ENCODE assay signal across 13 cellular contexts in the genomic region with DNA sequence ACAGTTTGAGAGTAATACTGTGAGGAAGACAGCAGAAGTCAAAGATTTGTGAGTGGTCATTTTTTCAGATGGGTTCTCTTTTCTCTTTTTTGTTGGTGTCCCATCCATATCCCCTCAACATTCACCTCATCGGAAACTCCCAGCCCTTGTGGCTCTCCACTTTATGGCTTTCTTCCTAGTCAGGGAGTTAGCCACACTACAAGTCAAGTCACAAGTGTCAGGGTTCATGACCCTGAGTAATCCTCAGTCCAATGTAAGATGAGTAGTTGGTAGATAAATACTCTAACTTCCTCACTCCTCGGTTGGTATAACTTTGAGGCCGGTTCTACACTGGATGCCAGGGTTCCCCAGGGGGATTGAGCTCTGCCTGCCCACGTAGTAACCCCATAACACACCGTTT. TPM values are rescaled to one million over a fixed set of nuclear protein-coding genes. Genes with fewer than 3 reads are reported as not detected.
DNase-seq lines count a peak whose midpoint lies in the region; ATAC-seq and TF ChIP-seq lines count a peak whose summit lies in the region.
"Had no signal": no experiment of that assay in that cellular context is flagged by ENCODE, and none has a peak within 500 bp of the region (broad histone marks: within the 10 kb centered on the region; RNA-seq: fewer than 3 reads in every experiment).

No MANE protein-coding gene starts in this region.

- H4K20me1 ChIP-seq in fibroblast of lung (ENCODE audit: control insufficient read depth, extremely low read depth, insufficient read depth, low read length) (no peaks in the 10 kb centered on the region), smooth muscle cell (ENCODE audit: low read depth) (no peaks in the 10 kb centered on the region)

- H3K4me1 ChIP-seq in RWPE2 (ENCODE audit: insufficient read depth, poor library complexity, severe bottlenecking) (peaks cover 39% of the 10 kb centered on the region), fibroblast of lung (ENCODE audit: control insufficient read depth, extremely low read depth, insufficient read depth, low read length) (peaks cover 26% of the 10 kb centered on the region), smooth muscle cell (ENCODE audit: low read depth) (peaks cover 17% of the 10 kb centered on the region)

- H3K27ac ChIP-seq in RWPE2 (ENCODE audit: poor library complexity, severe bottlenecking) (peak overlapping the region; percentile 79), fibroblast of lung (ENCODE audit: insufficient read depth, low read length) (peak overlapping the region; percentile 71), smooth muscle cell (ENCODE audit: low read depth) (peak overlapping the region; percentile 89)

- H3K4me1 Mint-ChIP-seq in T-helper 1 cell treated with Interleukin-12 subunit alpha and Interleukin-12 subunit beta and Interleukin-4 antibody, amounts not matched to agents 30 μg/mL and 1 μg/mL, for 36 hours (ENCODE audit: low read depth), result peaks cover 51% of the 10 kb centered on the region

- ATAC-seq in RWPE2 (ENCODE audit: low read depth) (no peak), Right ventricle myocardium superior (ENCODE audit: poor library complexity) (no peak)
- ATAC-seq: activated naive CD4-positive, alpha-beta T cell treated with anti-CD3 and anti-CD28 coated beads, Interleukin-2, amount 50 U/mL, for 72 hours; left ventricle myocardium superior had no signal

- peaks cover 11% of the 10 kb centered on the region for H3K9me3 Mint-ChIP-seq in T-helper 1 cell treated with Interleukin-12 subunit alpha and Interleukin-12 subunit beta and Interleukin-4 antibody, amounts not matched to agents 30 μg/mL and 1 μg/mL, for 36 hours
- H3K9me3 Mint-ChIP-seq: stimulated activated naive CD8-positive, alpha-beta T cell treated with anti-CD3 and anti-CD28 coated beads, Interleukin-15, Interleukin-2, amounts not matched to agents 100 ng/mL and 50 ng/mL, for 24 hours had no signal

- H3F3A ChIP-seq in smooth muscle cell (ENCODE audit: low read depth), result peaks cover 5% of the 10 kb centered on the region

- H3K9ac ChIP-seq in fibroblast of lung (ENCODE audit: insufficient read depth, low read length) (no peak overlapping the region), smooth muscle cell (ENCODE audit: low read depth) (peak overlapping the region; percentile 36)

- peak overlapping the region; percentile 39 for H3K27ac Mint-ChIP-seq in T-helper 1 cell treated with Interleukin-12 subunit alpha and Interleukin-12 subunit beta and Interleukin-4 antibody, amounts not matched to agents 30 μg/mL and 1 μg/mL, for 36 hours
- H3K27ac Mint-ChIP-seq: activated naive CD4-positive, alpha-beta T cell treated with anti-CD3 and anti-CD28 coated beads, Interleukin-2, amount 50 U/mL, for 72 hours had no signal

- peaks cover 20% of the 10 kb centered on the region for H3K36me3 Mint-ChIP-seq in T-helper 1 cell treated with Interleukin-12 subunit alpha and Interleukin-12 subunit beta and Interleukin-4 antibody, amounts not matched to agents 30 μg/mL and 1 μg/mL, for 36 hours (ENCODE audit: low read depth)

- H3K79me2 ChIP-seq in fibroblast of lung (ENCODE audit: control insufficient read depth, insufficient read depth, low read length), result no peaks in the 10 kb centered on the region
- H3K79me2 ChIP-seq in smooth muscle cell (ENCODE audit: low read depth), result no peaks in the 10 kb centered on the region

- H3K27me3 ChIP-seq in RWPE2 (ENCODE audit: insufficient read depth, poor library complexity, severe bottlenecking) (no peaks in the 10 kb centered on the region), fibroblast of lung (ENCODE audit: control insufficient read depth, insufficient read depth, low read length) (no peaks in the 10 kb centered on the region), smooth muscle cell (ENCODE audit: low read depth) (no peaks in the 10 kb centered on the region)
- H3K27me3 ChIP-seq: Peyer's patch had no signal

- H3K4me2 ChIP-seq in fibroblast of lung (ENCODE audit: extremely low read depth, insufficient read depth, low read length), result peak overlapping the region; percentile 55
- H3K4me2 ChIP-seq in smooth muscle cell, result peak overlapping the region; percentile 68

- 54% methylated on average over 5 of the region's 5 CpGs for WGBS in smooth muscle cell (ENCODE audit: low lambda C conversion rate)

- DNase-seq in T-helper 1 cell (no peak), RWPE2 (ENCODE audit: low spot score) (no peak), fibroblast of lung (ENCODE audit: low read depth in 2 of 2) (no peak), smooth muscle cell (lab: John Stamatoyannopoulos, UW; ENCODE audit: unreplicated experiment) (no peak), Right ventricle myocardium superior (no peak), NCI-H1436 (lab: John Stamatoyannopoulos, UW) (no peak)
- no peak for DNase-seq in stimulated activated CD4-positive, alpha-beta T cell treated with anti-CD3 and anti-CD28 coated beads, Interleukin-4, amount 100 ng/mL, for 1 hour
- DNase-seq: left ventricle myocardium superior, Peyer's patch had no signal

- H2AFZ ChIP-seq in fibroblast of lung (ENCODE audit: low read length), result no peak overlapping the region
- peak overlapping the region; percentile 23 for H2AFZ ChIP-seq in smooth muscle cell (ENCODE audit: low read depth)

- no peaks in the 10 kb centered on the region for H3K36me3 ChIP-seq in RWPE2 (ENCODE audit: low read depth)
- no peaks in the 10 kb centered on the region for H3K36me3 ChIP-seq in fibroblast of lung (ENCODE audit: control insufficient read depth, insufficient read depth, low read length)
- H3K36me3 ChIP-seq in smooth muscle cell (ENCODE audit: low read depth), result no peaks in the 10 kb centered on the region
- H3K36me3 ChIP-seq: Peyer's patch had no signal

- H3K4me3 Mint-ChIP-seq in T-helper 1 cell treated with Interleukin-12 subunit alpha and Interleukin-12 subunit beta and Interleukin-4 antibody, amounts not matched to agents 30 μg/mL and 1 μg/mL, for 36 hours, result peak overlapping the region; percentile 22
- H3K4me3 Mint-ChIP-seq: stimulated activated naive CD8-positive, alpha-beta T cell treated with anti-CD3 and anti-CD28 coated beads, Interleukin-15, Interleukin-2, amounts not matched to agents 100 ng/mL and 50 ng/mL, for 24 hours had no signal

- TF ChIP-seq CTCF in RWPE2 (IDR thresholded peaks at IDR 0.05; ENCODE audit: poor library complexity, severe bottlenecking), result no peak
- TF ChIP-seq CTCF in fibroblast of lung (conservative IDR thresholded peaks at IDR 0.05 in 1 of 2, IDR thresholded peaks at IDR 0.05 in 1 of 2; ENCODE audit: low read depth in 1 of 2, low read length in 2 of 2), result no peak
- TF ChIP-seq CTCF in smooth muscle cell (IDR thresholded peaks at IDR 0.05; ENCODE audit: borderline replicate concordance, insufficient read depth, poor library complexity, severe bottlenecking), result no peak

- H3K4me3 ChIP-seq in RWPE2 (ENCODE audit: severe bottlenecking), result no peak overlapping the region
- no peak overlapping the region for H3K4me3 ChIP-seq in fibroblast of lung (replicated peaks in 1 of 4; ENCODE audit: control extremely low read depth in 1 of 4, insufficient read depth in 1 of 4, low read depth in 3 of 4, low read length in 4 of 4)
- H3K4me3 ChIP-seq in smooth muscle cell, result no peak overlapping the region
- H3K4me3 ChIP-seq: Peyer's patch had no signal

- peaks cover 3% of the 10 kb centered on the region for H3K27me3 Mint-ChIP-seq in T-helper 1 cell treated with Interleukin-12 subunit alpha and Interleukin-12 subunit beta and Interleukin-4 antibody, amounts not matched to agents 30 μg/mL and 1 μg/mL, for 36 hours (ENCODE audit: low read depth)
- H3K27me3 Mint-ChIP-seq: stimulated activated naive CD8-positive, alpha-beta T cell treated with anti-CD3 and anti-CD28 coated beads, Interleukin-15, Interleukin-2, amounts not matched to agents 100 ng/mL and 50 ng/mL, for 24 hours had no signal

- H3K9me3 ChIP-seq in RWPE2 (ENCODE audit: severe bottlenecking) (no peaks in the 10 kb centered on the region), fibroblast of lung (ENCODE audit: control insufficient read depth, insufficient read depth, low read depth, low read length) (no peaks in the 10 kb centered on the region), smooth muscle cell (replicated peaks; ENCODE audit: low read depth) (no peaks in the 10 kb centered on the region)
- H3K9me3 ChIP-seq: Peyer's patch had no signal

- intact Hi-C loops in Right ventricle myocardium superior (cut with DNase I), result no loop called here

RNA-seq across cellular contexts. Expression of gene PTGER2, which starts 41.4 kb away (rescaled TPM):
- total RNA-seq in fibroblast of lung, result 30.0 and 38.8 TPM in 2 replicates
- polyA plus RNA-seq in fibroblast of lung, result 15.9 and 27.3 TPM in 2 replicates
- 17.5 and 32.4 TPM in 2 replicates for polyA plus RNA-seq in fibroblast of lung (2012)
- polyA minus RNA-seq in fibroblast of lung (ENCODE audit: low replicate concordance), result 5.1 and 5.7 TPM in 2 replicates
- 17.7 and 36.4 TPM in 2 replicates for total RNA-seq in smooth muscle cell
- polyA plus RNA-seq in smooth muscle cell, result 23.2 and 24.6 TPM in 2 replicates
- 0.65 TPM for total RNA-seq in Right ventricle myocardium superior
- total RNA-seq: A673 had no signal

Comparison
In these comparisons a context has a peak if more than half of its experiments do, and no peak if none do; other contexts are left out.
1. RNA of gene PTGER2, which starts 41.4 kb away (total RNA-seq): 30.0 to 38.8 TPM in fibroblast of lung and 17.7 to 36.4 TPM in smooth muscle cell; 0.65 TPM in Right ventricle myocardium superior (single experiment); every median in the first group is over 10 times any median in the second.
2. Peak in every context shown above with its lines, with median percentiles within 50 percentile points of each other: H3K27ac ChIP-seq.